8 cellular contexts compared by ENCODE assay signal in genomic region chr17:50863221-50863843, GRCh38. TPM values are rescaled to one million over a fixed set of nuclear protein-coding genes. Genes with fewer than 3 reads are reported as not detected.
DNase-seq lines count a peak whose midpoint lies in the region; ATAC-seq, FAIRE-seq and TF ChIP-seq lines count a peak whose summit lies in the region.

No MANE protein-coding gene starts in this region.

- H4K91ac ChIP-seq in H1 (replicated peaks; ENCODE audit: insufficient read length, low read length) = no peak overlapping the region

- TF ChIP-seq POLR2A in GM12892 (IDR thresholded peaks at IDR 0.05; ENCODE audit: low read depth, low read length) (0 out of 2 replicates have a peak, but pooled peaks have one; percentile 30), H1 (IDR thresholded peaks at IDR 0.05; ENCODE audit: control extremely low read depth in 1 of 2, low read depth in 2 of 2, low read length in 2 of 2) (peak in 1 of 2 experiments; percentile 50; a peak in 1 of 3 replicates)

- H3K23ac ChIP-seq in H1 (ENCODE audit: insufficient read length) = no peak overlapping the region

- no peak overlapping the region for H2BK120ac ChIP-seq in H1 (replicated peaks; ENCODE audit: low read depth, low read length)

- no peak overlapping the region for H3K56ac ChIP-seq in H1 (replicated peaks; ENCODE audit: insufficient read length, low read depth, low read length)

- H3K4ac ChIP-seq in H1 (replicated peaks; ENCODE audit: insufficient read length, low read depth, low read length) = no peak overlapping the region

- H3K18ac ChIP-seq in H1 (ENCODE audit: extremely low read depth, low read length) = no peak overlapping the region

- no peak overlapping the region for H3K27ac ChIP-seq in AG04450 (ENCODE audit: low read depth, low read length)
- H3K27ac ChIP-seq in H1 (ENCODE audit: low read depth, low read length) = no peak overlapping the region
- H3K27ac ChIP-seq in muscle layer of colon (ENCODE audit: low read depth, low read length) = peak overlapping the region; percentile 91
- peak overlapping the region; percentile 28 for H3K27ac ChIP-seq in urinary bladder (ENCODE audit: low read depth)

- TF ChIP-seq CTCF in AG04450 (IDR thresholded peaks at IDR 0.05; ENCODE audit: low read depth, low read length) = peak; percentile 54
- TF ChIP-seq CTCF in H1 (IDR thresholded peaks at IDR 0.05; ENCODE audit: control extremely low read depth in 1 of 3, insufficient read depth in 1 of 3, low read depth in 1 of 3, low read length in 3 of 3) = peak; percentile 72 to 82 (median 73)

- FAIRE-seq in GM12892 (lab: Jason Lieb, UNC) = no peak
- FAIRE-seq in H1 (lab: Jason Lieb, UNC) = no peak

- H2BK5ac ChIP-seq in H1 (ENCODE audit: low read depth, low read length) = no peak overlapping the region

- peaks cover 4% of the 10 kb centered on the region; the same call in 1 of the 2 replicates for H3K23me2 ChIP-seq in H1 (ENCODE audit: low read depth, low read length)

- H3K14ac ChIP-seq in H1 (ENCODE audit: insufficient read length) = no peak overlapping the region

- H3K4me1 ChIP-seq in H1 (replicated peaks in 1 of 4; ENCODE audit: control insufficient read depth in 3 of 4, insufficient read depth in 4 of 4, low read length in 3 of 4) (peaks cover 0 to under 1% (median 0%) of the 10 kb centered on the region in 4 experiments; a peak in 3 of 7 replicates), muscle layer of colon (ENCODE audit: insufficient read depth, low read length) (peaks cover 40% of the 10 kb centered on the region), urinary bladder (ENCODE audit: insufficient read depth) (no peaks in the 10 kb centered on the region)

- no peak overlapping the region; the same call in 1 of the 2 replicates for H4K8ac ChIP-seq in H1 (ENCODE audit: extremely low read depth, insufficient read depth, low read length)

- H3K9me3 ChIP-seq in AG04450 (ENCODE audit: control insufficient read depth, insufficient read depth, low read length) = peaks cover 3% of the 10 kb centered on the region; the same call in 1 of the 2 replicates
- H3K9me3 ChIP-seq in H1 (ENCODE audit: insufficient read depth in 2 of 2, low read depth in 1 of 2, low read length in 1 of 2) = no peaks in the 10 kb centered on the region
- no peaks in the 10 kb centered on the region for H3K9me3 ChIP-seq in muscle layer of colon (ENCODE audit: low read length)

- no peak overlapping the region for H2AK5ac ChIP-seq in H1 (ENCODE audit: low read depth, low read length)

- H2BK12ac ChIP-seq in H1 (ENCODE audit: low read depth, low read length) = no peak overlapping the region

- no peak for TF ChIP-seq EP300 in H1 (IDR thresholded peaks at IDR 0.05; ENCODE audit: borderline replicate concordance in 1 of 2, low read depth in 2 of 2, low read length in 2 of 2)

- peaks cover 0 to 14% (median 4%) of the 10 kb centered on the region in 4 experiments; a peak in 4 of 8 replicates for H3K36me3 ChIP-seq in H1 (ENCODE audit: control insufficient read depth in 2 of 4, insufficient read depth in 4 of 4, low read length in 3 of 4)
- H3K36me3 ChIP-seq in muscle layer of colon (ENCODE audit: insufficient read depth, low read length) = peaks cover 25% of the 10 kb centered on the region
- H3K36me3 ChIP-seq in urinary bladder (ENCODE audit: insufficient read depth) = no peaks in the 10 kb centered on the region

- peak; percentile 69 to 79 for TF ChIP-seq RAD21 in H1 (IDR thresholded peaks at IDR 0.05 in 1 of 2, conservative IDR thresholded peaks at IDR 0.05 in 1 of 2; ENCODE audit: low read depth in 2 of 2, low read length in 2 of 2)

- H2BK15ac ChIP-seq in H1 (ENCODE audit: low read length) = no peak overlapping the region

- no peak for ATAC-seq in HG03432 (IDR thresholded peaks at IDR 0.05; ENCODE audit: unreplicated experiment)

- CTCF ChIA-PET in AG04450 (lab: Charles Lee) (interaction anchor here (0.5 to 5.2 kb wide), 12 partner anchors 11 to 116 kb away, joined by 3 to 49 read pairs (median 6); no protein-coding TSS in a partner anchor), H1 (lab: Charles Lee; ENCODE audit: partially characterized antibody) (interaction anchor here (0.6 to 31.7 kb wide), 17 partner anchors 13 to 97 kb away, joined by 3 to 735 read pairs (median 4); no protein-coding TSS in a partner anchor)

- peak overlapping the region; percentile 25 for H3K4me3 ChIP-seq in AG04450 (ENCODE audit: low read depth, low read length)
- H3K4me3 ChIP-seq in H1 (ENCODE audit: extremely low read depth in 1 of 4, insufficient read depth in 2 of 4, low read depth in 3 of 4, low read length in 4 of 4) = peak overlapping the region in 1 of 4 experiments; percentile 81; a peak in 2 of 8 replicates
- peak overlapping the region; percentile 9 to 60 for H3K4me3 ChIP-seq in muscle layer of colon (ENCODE audit: low read depth in 1 of 2, low read length in 2 of 2)
- no peak overlapping the region for H3K4me3 ChIP-seq in urinary bladder (ENCODE audit: low read depth, low read length)

- no peak overlapping the region for H2AFZ ChIP-seq in H1 (ENCODE audit: low read length)

- no peak overlapping the region for H4K5ac ChIP-seq in H1 (ENCODE audit: insufficient read length, low read depth, low read length)

- H4K20me1 ChIP-seq in H1 (replicated peaks in 1 of 2; ENCODE audit: control insufficient read depth in 1 of 2, insufficient read depth in 2 of 2, low read length in 2 of 2) = peaks cover 7 to 12% of the 10 kb centered on the region in 2 experiments

- H2BK20ac ChIP-seq in H1 (ENCODE audit: low read length) = no peak overlapping the region

- H3K9ac ChIP-seq in H1 (replicated peaks in 1 of 4; ENCODE audit: extremely low read depth in 1 of 4, low read depth in 3 of 4, low read length in 3 of 4) (no peak overlapping the region), muscle layer of colon (ENCODE audit: low read length) (peak overlapping the region; percentile 97)

- H3K79me1 ChIP-seq in H1 (ENCODE audit: low read depth, low read length) = no peaks in the 10 kb centered on the region

- H3K27me3 ChIP-seq in AG04450 (ENCODE audit: control insufficient read depth, insufficient read depth, low read length) (no peaks in the 10 kb centered on the region), H1 (replicated peaks in 1 of 4; ENCODE audit: control insufficient read depth in 3 of 4, extremely low read depth in 1 of 4, insufficient read depth in 3 of 4, low read length in 3 of 4) (no peaks in the 10 kb centered on the region), muscle layer of colon (ENCODE audit: control insufficient read depth in 1 of 2, insufficient read depth in 2 of 2, low read length in 2 of 2) (no peaks in the 10 kb centered on the region)

- H3K4me2 ChIP-seq in H1 (ENCODE audit: insufficient read depth in 1 of 2, low read depth in 2 of 2, low read length in 2 of 2) = no peak overlapping the region

- POLR2A ChIA-PET in AG04450 (lab: Yijun Ruan, JAX) = interaction anchor here (0.7 kb wide), 1 partner anchor 10 kb away, joined by 7 read pairs; no protein-coding TSS in a partner anchor
- POLR2A ChIA-PET in H1 (lab: Charles Lee; ENCODE audit: partially characterized antibody) = interaction anchor here (0.9 to 9.7 kb wide), 11 partner anchors 7 to 85 kb away, joined by 3 to 308 read pairs (median 4); no protein-coding TSS in a partner anchor

- WGBS in H1 (ENCODE audit: extremely low coverage in 1 of 2, insufficient coverage in 1 of 2, insufficient read length in 1 of 2, insufficient replicate concordance in 2 of 2, low coverage in 1 of 2, low lambda C conversion rate in 2 of 2, missing lambda C conversion rate in 1 of 2), 2 experiments = 82% methylated on average over 11 of the region's 11 CpGs; no CpG with 5 or more reads in 1 of the 2 experiments
- WGBS in urinary bladder = 56% methylated on average over 11 of the region's 11 CpGs

- DNase-seq in AG04450 (ENCODE audit: low read depth, low spot score) (no peak), GM12892 (ENCODE audit: insufficient read length) (no peak), SW480 (ENCODE audit: low spot score) (peak; percentile 52), H1 (ENCODE audit: low read depth in 1 of 2, low spot score in 2 of 2) (peak in 1 of 2 experiments; percentile 72), cerebellar nuclear complex (lab: John Stamatoyannopoulos, UW) (no peak)

- peaks cover 0 to 37% of the 10 kb centered on the region in 2 experiments; a peak in 3 of 4 replicates for H3K79me2 ChIP-seq in H1 (ENCODE audit: control insufficient read depth in 1 of 2, insufficient read depth in 2 of 2, low read length in 2 of 2)

TF ChIP-seq in H1, 55 proteins besides CTCF, POLR2A, EP300 and RAD21 (continues in another document):
- no peak for TF ChIP-seq KDM1A (IDR thresholded peaks at IDR 0.05; ENCODE audit: borderline replicate concordance, low read length)
- no peak for TF ChIP-seq TAF7 (optimal IDR thresholded peaks at IDR 0.05; ENCODE audit: borderline replicate concordance, low read depth, low read length)
- TF ChIP-seq RFX5 (IDR thresholded peaks at IDR 0.05; ENCODE audit: borderline replicate concordance, low read depth, low read length) = no peak

RNA-seq across cellular contexts. Expression of gene TOB1, which starts 2.8 kb away (rescaled TPM):
- polyA plus RNA-seq in AG04450 (2011; rRNA removed) (18.3 and 20.3 TPM in 2 replicates), H1 (2011; rRNA removed) (9.7 and 14.4 TPM in 2 replicates), urinary bladder (41.3 TPM)
- 31.2 and 44.4 TPM in 2 replicates for polyA minus RNA-seq in AG04450 (2011; rRNA and poly(A)+ RNA removed)
- polyA plus RNA-seq in GM12892 (2012; ENCODE audit: missing spikeins) = 13.2 TPM
- 20.8 and 26.7 TPM in 2 replicates for total RNA-seq in H1 (2021; fragmentation: NEBNext Ultra II Directional; extraction: Animal tissue kit (Norgen Biotek cat#: 25700))
- 12.0 TPM for polyA plus RNA-seq in H1 (2011; cell fraction: cytosol; rRNA removed)
- 17.7 TPM for polyA plus RNA-seq in H1 (2011; cell fraction: nucleus; rRNA removed)
- polyA plus RNA-seq in H1 (2012, experiment 1 of 2) = 24.8 to 32.2 TPM (median 27.7 TPM) in 4 replicates
- 5.9 TPM for polyA plus RNA-seq in H1 (2012, experiment 2 of 2)
- 21.6 TPM for polyA plus RNA-seq in H1 (2013, experiment 1 of 2)
- polyA plus RNA-seq in H1 (2013, experiment 2 of 2) = 22.3 TPM
- polyA minus RNA-seq in H1 (2011; rRNA and poly(A)+ RNA removed) = 22.6 and 27.7 TPM in 2 replicates
- 22.5 TPM for polyA minus RNA-seq in H1 (2011; cell fraction: cytosol; rRNA and poly(A)+ RNA removed)
- polyA minus RNA-seq in H1 (2011; cell fraction: nucleus; rRNA and poly(A)+ RNA removed) = 52.2 TPM
- 47.4 TPM for total RNA-seq in urinary bladder

RNA-seq across cellular contexts. Expression of gene WFIKKN2, which starts 27.9 kb away (rescaled TPM):
- 0.07 and 0.10 TPM in 2 replicates for polyA plus RNA-seq in AG04450 (2011; rRNA removed)
- polyA minus RNA-seq in AG04450 (2011; rRNA and poly(A)+ RNA removed) = 0.22 and 0.28 TPM in 2 replicates
- not detected for polyA plus RNA-seq in GM12892 (2012; ENCODE audit: missing spikeins)
- 0.07 TPM in 1 of 2 replicates, not detected in the other for total RNA-seq in H1 (2021; fragmentation: NEBNext Ultra II Directional; extraction: Animal tissue kit (Norgen Biotek cat#: 25700))
- 0.30 and 0.33 TPM in 2 replicates for polyA plus RNA-seq in H1 (2011; rRNA removed)
- 0.30 TPM for polyA plus RNA-seq in H1 (2011; cell fraction: cytosol; rRNA removed)
- 0.29 TPM for polyA plus RNA-seq in H1 (2011; cell fraction: nucleus; rRNA removed)
- 0.10 to 0.39 TPM (median 0.29 TPM) in 4 replicates for polyA plus RNA-seq in H1 (2012, experiment 1 of 2)
- 0.22 TPM for polyA plus RNA-seq in H1 (2012, experiment 2 of 2)
- 0.10 TPM for polyA plus RNA-seq in H1 (2013, experiment 1 of 2)
- 0.06 TPM for polyA plus RNA-seq in H1 (2013, experiment 2 of 2)
- 0.19 and 0.39 TPM in 2 replicates for polyA minus RNA-seq in H1 (2011; rRNA and poly(A)+ RNA removed)
- 0.29 TPM for polyA minus RNA-seq in H1 (2011; cell fraction: cytosol; rRNA and poly(A)+ RNA removed)
- not detected for polyA minus RNA-seq in H1 (2011; cell fraction: nucleus; rRNA and poly(A)+ RNA removed)
- total RNA-seq in urinary bladder = 0.37 TPM
- polyA plus RNA-seq in urinary bladder = 0.32 TPM

Comparison
In these comparisons a context has a peak if more than half of its experiments do, and no peak if none do; other contexts are left out.
1. H3K27ac ChIP-seq: peak in muscle layer of colon (single experiment) and urinary bladder (single experiment); none in AG04450 (single experiment) and H1 (single experiment).